1 cellular context compared by ENCODE assay signal in genomic region chr7:149827089-149827981, GRCh38.
TF ChIP-seq lines count a peak whose summit lies in the region.

No MANE protein-coding gene starts in this region.

TF ChIP-seq in A549, 52 proteins besides CTCF, POLR2A, EP300 and RAD21 (continued from another document):
- TF ChIP-seq, protein P1, sequence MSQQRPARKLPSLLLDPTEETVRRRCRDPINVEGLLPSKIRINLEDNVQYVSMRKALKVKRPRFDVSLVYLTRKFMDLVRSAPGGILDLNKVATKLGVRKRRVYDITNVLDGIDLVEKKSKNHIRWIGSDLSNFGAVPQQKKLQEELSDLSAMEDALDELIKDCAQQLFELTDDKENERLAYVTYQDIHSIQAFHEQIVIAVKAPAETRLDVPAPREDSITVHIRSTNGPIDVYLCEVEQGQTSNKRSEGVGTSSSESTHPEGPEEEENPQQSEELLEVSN (IDR thresholded peaks at IDR 0.05; ENCODE audit: borderline replicate concordance, low read depth) = no peak
- TF ChIP-seq TFCP2L1 (CRISPR knock-in tag; IDR thresholded peaks at IDR 0.05) (no peak), RFX5 (IDR thresholded peaks at IDR 0.05) (no peak), MAFK (IDR thresholded peaks at IDR 0.05; ENCODE audit: partially characterized antibody) (no peak), ZFP36 (IDR thresholded peaks at IDR 0.05; ENCODE audit: borderline replicate concordance, partially characterized antibody) (no peak), ZC3H11A (IDR thresholded peaks at IDR 0.05) (no peak)
- TF ChIP-seq, protein P2, sequence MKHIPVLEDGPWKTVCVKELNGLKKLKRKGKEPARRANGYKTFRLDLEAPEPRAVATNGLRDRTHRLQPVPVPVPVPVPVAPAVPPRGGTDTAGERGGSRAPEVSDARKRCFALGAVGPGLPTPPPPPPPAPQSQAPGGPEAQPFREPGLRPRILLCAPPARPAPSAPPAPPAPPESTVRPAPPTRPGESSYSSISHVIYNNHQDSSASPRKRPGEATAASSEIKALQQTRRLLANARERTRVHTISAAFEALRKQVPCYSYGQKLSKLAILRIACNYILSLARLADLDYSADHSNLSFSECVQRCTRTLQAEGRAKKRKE (CRISPR knock-in tag; IDR thresholded peaks at IDR 0.05; ENCODE audit: low read depth) = no peak
TF ChIP-seq in A549: peak in this region for 0.
